Comparison of ENCODE assay signal across 17 cellular contexts in the genomic region with DNA sequence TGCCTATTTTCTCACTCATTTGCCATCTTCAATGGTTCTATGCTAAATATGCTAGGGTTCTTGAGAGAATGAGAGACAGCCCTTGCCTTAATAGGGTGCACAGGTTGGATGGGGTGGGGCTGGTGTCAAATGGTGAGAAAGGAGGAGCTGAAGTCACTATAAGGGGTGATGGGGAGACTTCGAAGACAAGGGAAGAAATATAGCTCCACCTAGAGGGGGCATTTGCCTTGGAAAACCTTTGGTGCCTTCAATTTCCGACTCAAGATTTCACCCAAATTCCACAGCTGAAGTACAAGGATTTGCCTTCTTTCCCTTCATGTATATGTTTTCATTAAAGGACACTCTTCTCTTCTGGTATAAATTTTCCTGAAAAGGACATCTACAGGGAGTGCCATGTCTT. TPM values are rescaled to one million over a fixed set of nuclear protein-coding genes. Genes with fewer than 3 reads are reported as not detected.
A peak's percentile ranks its signal among the peaks of the same experiment; 100 is the strongest.
DNase-seq lines count a peak whose midpoint lies in the region; ATAC-seq and TF ChIP-seq lines count a peak whose summit lies in the region.
"Had no signal": no experiment of that assay in that cellular context is flagged by ENCODE, and none has a peak within 500 bp of the region (broad histone marks: within the 10 kb centered on the region; RNA-seq: fewer than 3 reads in every experiment).

No MANE protein-coding gene starts in this region.

- no peaks in the 10 kb centered on the region for H3K9me3 ChIP-seq in stomach
- H3K9me3 ChIP-seq in CD4-positive, alpha-beta memory T cell (ENCODE audit: control insufficient read depth in 1 of 2, low read length in 2 of 2) = no peaks in the 10 kb centered on the region
- H3K9me3 ChIP-seq: psoas muscle, upper lobe of left lung had no signal

- peaks cover 2 to 15% (median 3%) of the 10 kb centered on the region in 8 donors for H3K9me3 Mint-ChIP-seq in CD4-positive, alpha-beta memory T cell
- H3K9me3 Mint-ChIP-seq: activated CD4-positive, alpha-beta T cell treated with anti-CD3 and anti-CD28 coated beads, Interleukin-2, amount 10 ng/mL, durations not matched to agents 24 days and 14 days had no signal

- peak; percentile 45 for TF ChIP-seq CTCF in choroid plexus epithelial cell (conservative IDR thresholded peaks at IDR 0.05; ENCODE audit: low read depth, low read length)
- TF ChIP-seq CTCF in stomach (IDR thresholded peaks at IDR 0.05) = no peak

- H3K4me3 ChIP-seq in choroid plexus epithelial cell (ENCODE audit: low read depth, low read length) = no peak overlapping the region
- no peak overlapping the region for H3K4me3 ChIP-seq in stomach
- H3K4me3 ChIP-seq in CD4-positive, alpha-beta memory T cell (ENCODE audit: low read length in 2 of 2) = no peak overlapping the region
- H3K4me3 ChIP-seq: psoas muscle, upper lobe of left lung had no signal

- peak; percentile 29 for DNase-seq in NCI-H82 (lab: John Stamatoyannopoulos, UW)
- DNase-seq in NCI-H82 treated with DMSO at 0.1 percent for 48 hours (lab: John Stamatoyannopoulos, UW; ENCODE audit: unreplicated experiment) = no peak
- peak; percentile 68 for DNase-seq in NCI-H69 (lab: John Stamatoyannopoulos, UW)
- DNase-seq in choroid plexus epithelial cell (ENCODE audit: low read depth) = peak; percentile 11
- DNase-seq in stomach = no peak
- DNase-seq in CD4-positive, alpha-beta memory T cell = no peak
- DNase-seq: activated CD4-positive, alpha-beta T cell treated with anti-CD3 and anti-CD28 coated beads, Interleukin-2, amount 10 ng/mL, durations not matched to agents 24 days and 14 days; amniotic stem cell; dermis blood vessel endothelial cell; foreskin keratinocyte; HCEC 1CT; psoas muscle; stimulated activated CD8-positive, alpha-beta memory T cell treated with anti-CD3 and anti-CD28 coated beads, Interleukin-4, amount 100 ng/mL, for 48 hours; T-cell; upper lobe of left lung had no signal

- no peaks in the 10 kb centered on the region for H3K36me3 ChIP-seq in stomach
- H3K36me3 ChIP-seq in CD4-positive, alpha-beta memory T cell (ENCODE audit: insufficient read depth, low read length) = no peaks in the 10 kb centered on the region
- H3K36me3 ChIP-seq: upper lobe of left lung had no signal

- no peaks in the 10 kb centered on the region for H3K36me3 Mint-ChIP-seq in CD4-positive, alpha-beta memory T cell
- H3K36me3 Mint-ChIP-seq: T-cell had no signal

- H3K27ac ChIP-seq in temporal lobe (ENCODE audit: low read depth, low read length) (peak overlapping the region; percentile 44), stomach (no peak overlapping the region)
- H3K27ac ChIP-seq in CD4-positive, alpha-beta memory T cell (ENCODE audit: low read depth, low read length) = no peak overlapping the region
- H3K27ac ChIP-seq: foreskin keratinocyte, psoas muscle, upper lobe of left lung had no signal

- ATAC-seq in GM21390 (IDR thresholded peaks at IDR 0.05; ENCODE audit: unreplicated experiment) = no peak
- ATAC-seq: foreskin keratinocyte, psoas muscle, T-cell had no signal

- H3K27me3 ChIP-seq in stomach = no peaks in the 10 kb centered on the region
- H3K27me3 ChIP-seq in CD4-positive, alpha-beta memory T cell (ENCODE audit: insufficient read depth, low read length) = no peaks in the 10 kb centered on the region
- H3K27me3 ChIP-seq: foreskin keratinocyte, upper lobe of left lung had no signal

- WGBS in stomach, 5 donors = 49 to 73% (median 55%) methylated on average over 2 of the region's 2 CpGs

- no peaks in the 10 kb centered on the region for H3K4me1 Mint-ChIP-seq in CD4-positive, alpha-beta memory T cell
- H3K4me1 Mint-ChIP-seq: activated CD4-positive, alpha-beta T cell treated with anti-CD3 and anti-CD28 coated beads, Interleukin-2, amount 10 ng/mL, durations not matched to agents 24 days and 14 days had no signal

- no peak for TF ChIP-seq POLR2A in stomach (IDR thresholded peaks at IDR 0.05)

- H3K4me3 Mint-ChIP-seq in CD4-positive, alpha-beta memory T cell = no peak overlapping the region
- H3K4me3 Mint-ChIP-seq: activated CD4-positive, alpha-beta T cell treated with anti-CD3 and anti-CD28 coated beads, Interleukin-2, amount 10 ng/mL, durations not matched to agents 24 days and 14 days; T-cell had no signal

- no peak overlapping the region for H3K27ac Mint-ChIP-seq in CD4-positive, alpha-beta memory T cell
- H3K27ac Mint-ChIP-seq: activated CD4-positive, alpha-beta T cell treated with anti-CD3 and anti-CD28 coated beads, Interleukin-2, amount 10 ng/mL, durations not matched to agents 24 days and 14 days; T-cell had no signal

- no peak for TF ChIP-seq EP300 in stomach (IDR thresholded peaks at IDR 0.05)

- H3K27me3 Mint-ChIP-seq in CD4-positive, alpha-beta memory T cell = peaks cover 0 to 2% of the 10 kb centered on the region in 2 donors
- H3K27me3 Mint-ChIP-seq: T-cell had no signal

- POLR2A ChIA-PET in CD4-positive, alpha-beta memory T cell (lab: Charles Lee; ENCODE audit: partially characterized antibody) = no interaction called here

- intact Hi-C loops in stomach (cut with DNase I; ENCODE audit: low total_unique reads) = no loop called here
- intact Hi-C loops in CD4-positive, alpha-beta memory T cell (cut with micrococcal nuclease) = no loop called here

- H3K4me1 ChIP-seq in stomach = peaks cover 2 to 4% (median 3%) of the 10 kb centered on the region in 4 donors
- no peaks in the 10 kb centered on the region for H3K4me1 ChIP-seq in CD4-positive, alpha-beta memory T cell (ENCODE audit: insufficient read depth, low read length)
- H3K4me1 ChIP-seq: foreskin keratinocyte, psoas muscle, upper lobe of left lung had no signal

- CTCF ChIA-PET in CD4-positive, alpha-beta memory T cell (lab: Charles Lee; ENCODE audit: partially characterized antibody) = no interaction called here

RNA-seq across cellular contexts. Expression of gene PTN, which starts 5.6 kb away (rescaled TPM):
- total RNA-seq in temporal lobe (185 TPM), stomach (10 to 100 TPM in 1 of 5 donors, 1 to 10 TPM in 3, not detected in 1; 1.4 to 47.4 (median 6.5) TPM)
- 10 to 100 TPM in 1 of 3 donors, 1 to 10 TPM in 2; 1.5 to 28.9 (median 3.8) TPM for polyA plus RNA-seq in stomach
- not detected for total RNA-seq in CD4-positive, alpha-beta memory T cell
- under 1 TPM in 1 of 2 donors, not detected in 1; 0.11 TPM for polyA plus RNA-seq in CD4-positive, alpha-beta memory T cell
- total RNA-seq: activated CD4-positive, alpha-beta T cell treated with anti-CD3 and anti-CD28 coated beads, Interleukin-2, amount 10 ng/mL, durations not matched to agents 24 days and 14 days had no signal

Comparison
In these comparisons a context has a peak if more than half of its experiments do, and no peak if none do; other contexts are left out.
1. DNase-seq: peak in NCI-H82 (single experiment), NCI-H69 (single experiment) and choroid plexus epithelial cell (single experiment); none in NCI-H82 treated with DMSO at 0.1 percent for 48 hours (single experiment), stomach (single experiment) and CD4-positive, alpha-beta memory T cell (0 of 5).